8 cellular contexts compared by ENCODE assay signal in genomic region chr16:70113599-70113981, GRCh38. TPM values are rescaled to one million over a fixed set of nuclear protein-coding genes. Genes with fewer than 3 reads are reported as not detected.
DNase-seq lines count a peak whose midpoint lies in the region; ATAC-seq and TF ChIP-seq lines count a peak whose summit lies in the region.
"Not testable (repeated sequence)": the region's sequence is repeated elsewhere in the genome, so short reads cannot be mapped to it uniquely, and the experiment has no call there.

No MANE protein-coding gene starts in this region.

- H3K4me3 Mint-ChIP-seq in T-helper 1 cell treated with Interleukin-12 subunit alpha and Interleukin-12 subunit beta and Interleukin-4 antibody, amounts not matched to agents 30 μg/mL and 1 μg/mL, for 36 hours, result peak overlapping the region; percentile 88

- peak overlapping the region; percentile 18 for H3K4me2 ChIP-seq in neuronal stem cell (ENCODE audit: insufficient read depth, low read length, poor library complexity, severe bottlenecking)

- H3K36me3 Mint-ChIP-seq in T-helper 1 cell treated with Interleukin-12 subunit alpha and Interleukin-12 subunit beta and Interleukin-4 antibody, amounts not matched to agents 30 μg/mL and 1 μg/mL, for 36 hours (ENCODE audit: low read depth), result not testable (repeated sequence)

- not testable (repeated sequence) for H3K23ac ChIP-seq in neuronal stem cell (ENCODE audit: low read depth, low read length, poor library complexity)

- H3K14ac ChIP-seq in neuronal stem cell (ENCODE audit: low read length), result not testable (repeated sequence)

- not testable (repeated sequence) for H3K27me3 ChIP-seq in breast epithelium; neuronal stem cell (ENCODE audit: control insufficient read depth in 3 of 3, insufficient read depth in 3 of 3, low read depth in 1 of 3, low read length in 3 of 3); upper lobe of left lung

- H3K4ac ChIP-seq in neuronal stem cell (ENCODE audit: low read length), result not testable (repeated sequence)

- not testable (repeated sequence) for H3K36me3 ChIP-seq in breast epithelium; neuronal stem cell (replicated peaks in 1 of 2; ENCODE audit: control insufficient read depth in 2 of 2, insufficient read depth in 2 of 2, low read length in 2 of 2); upper lobe of left lung

- not testable (repeated sequence) for H3K4me1 ChIP-seq in breast epithelium; neuronal stem cell (ENCODE audit: control insufficient read depth in 2 of 2, insufficient read depth in 1 of 2, low read depth in 1 of 2, low read length in 2 of 2); upper lobe of left lung

- H2BK15ac ChIP-seq in neuronal stem cell (ENCODE audit: low read length), result not testable (repeated sequence)

- H4K91ac ChIP-seq in neuronal stem cell (ENCODE audit: low read depth, low read length, poor library complexity), result not testable (repeated sequence)

- H3K4me3 ChIP-seq in breast epithelium, result peak overlapping the region; percentile 66 to 84 (median 68)
- H3K4me3 ChIP-seq in neuronal stem cell (ENCODE audit: low read length in 2 of 2), result peak overlapping the region; percentile 77 to 87
- H3K4me3 ChIP-seq in upper lobe of left lung, result peak overlapping the region in 3 of 4 donors; percentile 71 to 91 (median 74)

- H2BK12ac ChIP-seq in neuronal stem cell (ENCODE audit: low read length), result not testable (repeated sequence)

- not testable (repeated sequence) for DNase-seq in breast epithelium (ENCODE audit: low spot score in 2 of 2); left ventricle myocardium superior; neuronal stem cell (ENCODE audit: low spot score); upper lobe of left lung

- H4K8ac ChIP-seq in neuronal stem cell (ENCODE audit: low read depth, low read length), result not testable (repeated sequence)

- ATAC-seq in GM18498 (IDR thresholded peaks at IDR 0.05; ENCODE audit: unreplicated experiment) (peak; percentile 2), GM21825 (IDR thresholded peaks at IDR 0.05; ENCODE audit: unreplicated experiment) (peak; percentile 21), HG03280 (IDR thresholded peaks at IDR 0.05; ENCODE audit: unreplicated experiment) (peak; percentile 14), left ventricle myocardium superior (peak; percentile 52), upper lobe of left lung (ENCODE audit: low FRiP score in 2 of 2) (peak; percentile 59 to 62)

- TF ChIP-seq CTCF in breast epithelium (IDR thresholded peaks at IDR 0.05); upper lobe of left lung (IDR thresholded peaks at IDR 0.05): not testable (repeated sequence)

- not testable (repeated sequence) for H2AK5ac ChIP-seq in neuronal stem cell (ENCODE audit: low read depth, low read length)

- not testable (repeated sequence) for TF ChIP-seq EP300 in upper lobe of left lung (IDR thresholded peaks at IDR 0.05)

- not testable (repeated sequence) for H3K79me1 ChIP-seq in neuronal stem cell (ENCODE audit: low read depth, low read length)

- intact Hi-C loops in breast epithelium (cut with DNase I; ENCODE audit: low total_unique reads); left ventricle myocardium superior (cut with micrococcal nuclease): not testable (repeated sequence)

- not testable (repeated sequence) for H2BK5ac ChIP-seq in neuronal stem cell (ENCODE audit: low read length)

- not testable (repeated sequence) for H3K27ac Mint-ChIP-seq in T-helper 1 cell treated with Interleukin-12 subunit alpha and Interleukin-12 subunit beta and Interleukin-4 antibody, amounts not matched to agents 30 μg/mL and 1 μg/mL, for 36 hours

- H3K27ac ChIP-seq in breast epithelium, result peak overlapping the region; percentile 79 to 85
- not testable (repeated sequence) for H3K27ac ChIP-seq in neuronal stem cell (replicated peaks; ENCODE audit: low read length)
- H3K27ac ChIP-seq in upper lobe of left lung, result peak overlapping the region; percentile 71 to 84 (median 76)

- not testable (repeated sequence) for H3K27me3 Mint-ChIP-seq in T-helper 1 cell treated with Interleukin-12 subunit alpha and Interleukin-12 subunit beta and Interleukin-4 antibody, amounts not matched to agents 30 μg/mL and 1 μg/mL, for 36 hours (ENCODE audit: low read depth)

- H3K9ac ChIP-seq in neuronal stem cell (ENCODE audit: low read depth, low read length, poor library complexity), result not testable (repeated sequence)

- not testable (repeated sequence) for H3K9me3 ChIP-seq in breast epithelium; neuronal stem cell (replicated peaks in 1 of 2; ENCODE audit: control insufficient read depth in 2 of 2, insufficient read depth in 1 of 2, low read depth in 1 of 2, low read length in 2 of 2); upper lobe of left lung

- H2BK120ac ChIP-seq in neuronal stem cell (ENCODE audit: low read depth, low read length), result not testable (repeated sequence)

- peaks cover 13% of the 10 kb centered on the region for H3K4me1 Mint-ChIP-seq in T-helper 1 cell treated with Interleukin-12 subunit alpha and Interleukin-12 subunit beta and Interleukin-4 antibody, amounts not matched to agents 30 μg/mL and 1 μg/mL, for 36 hours (ENCODE audit: low read depth)

- not testable (repeated sequence) for H3K9me3 Mint-ChIP-seq in T-helper 1 cell treated with Interleukin-12 subunit alpha and Interleukin-12 subunit beta and Interleukin-4 antibody, amounts not matched to agents 30 μg/mL and 1 μg/mL, for 36 hours

- TF ChIP-seq POLR2A in breast epithelium (IDR thresholded peaks at IDR 0.05); upper lobe of left lung (IDR thresholded peaks at IDR 0.05): not testable (repeated sequence)

- not testable (repeated sequence) for H3K18ac ChIP-seq in neuronal stem cell (ENCODE audit: low read length)

- no CpG with 5 or more reads among the region's 15 CpGs for WGBS in neuronal stem cell (ENCODE audit: extremely low coverage in 2 of 2, insufficient read length in 2 of 2, insufficient replicate concordance in 1 of 2), 2 donors
- WGBS in upper lobe of left lung, 2 donors, result no CpG with 5 or more reads among the region's 15 CpGs

- H2AFZ ChIP-seq in neuronal stem cell (ENCODE audit: low read length), result peak overlapping the region; percentile 93

RNA-seq across cellular contexts. Expression of gene PDPR, which starts 0.5 kb away (rescaled TPM):
- total RNA-seq in breast epithelium, result 10 to 100 TPM; 18.7 to 25.0 (median 24.1) TPM
- total RNA-seq in left ventricle myocardium superior, result 19.3 TPM
- 12.2 TPM for polyA plus RNA-seq in neuronal stem cell (2013, experiment 1 of 2)
- 12.3 TPM for polyA plus RNA-seq in neuronal stem cell (2013, experiment 2 of 2)
- 10 to 100 TPM; 15.2 to 46.1 (median 21.9) TPM for total RNA-seq in upper lobe of left lung

RNA-seq across cellular contexts. Expression of gene CLEC18C, which starts 60.0 kb away (rescaled TPM):
- total RNA-seq in breast epithelium (under 1 TPM in 2 of 3 donors, not detected in 1; 0.15 to 0.66 TPM), left ventricle myocardium superior (not detected), upper lobe of left lung (under 1 TPM in 3 of 6 donors, not detected in 3; 0.44 to 0.69 (median 0.54) TPM)
- polyA plus RNA-seq in neuronal stem cell (2013, experiment 1 of 2), result 6.3 TPM
- 6.5 TPM for polyA plus RNA-seq in neuronal stem cell (2013, experiment 2 of 2)

Comparison
In these comparisons a context has a peak if more than half of its experiments do, and no peak if none do; other contexts are left out.
1. ATAC-seq: peak in every context shown above with its lines; median percentile 60 in upper lobe of left lung; 52 in left ventricle myocardium superior; 21 in GM21825; 14 in HG03280; 2 in GM18498.